In genomic region chr9:107177243-107177839, GRCh38 we compare ENCODE assay signal across 1 cellular context.
TF ChIP-seq lines count a peak whose summit lies in the region.

No MANE protein-coding gene starts in this region.

TF ChIP-seq in GM23338, 12 proteins besides CTCF, POLR2A, EP300 and RAD21 (continued from another document):
- TF ChIP-seq, protein P1, sequence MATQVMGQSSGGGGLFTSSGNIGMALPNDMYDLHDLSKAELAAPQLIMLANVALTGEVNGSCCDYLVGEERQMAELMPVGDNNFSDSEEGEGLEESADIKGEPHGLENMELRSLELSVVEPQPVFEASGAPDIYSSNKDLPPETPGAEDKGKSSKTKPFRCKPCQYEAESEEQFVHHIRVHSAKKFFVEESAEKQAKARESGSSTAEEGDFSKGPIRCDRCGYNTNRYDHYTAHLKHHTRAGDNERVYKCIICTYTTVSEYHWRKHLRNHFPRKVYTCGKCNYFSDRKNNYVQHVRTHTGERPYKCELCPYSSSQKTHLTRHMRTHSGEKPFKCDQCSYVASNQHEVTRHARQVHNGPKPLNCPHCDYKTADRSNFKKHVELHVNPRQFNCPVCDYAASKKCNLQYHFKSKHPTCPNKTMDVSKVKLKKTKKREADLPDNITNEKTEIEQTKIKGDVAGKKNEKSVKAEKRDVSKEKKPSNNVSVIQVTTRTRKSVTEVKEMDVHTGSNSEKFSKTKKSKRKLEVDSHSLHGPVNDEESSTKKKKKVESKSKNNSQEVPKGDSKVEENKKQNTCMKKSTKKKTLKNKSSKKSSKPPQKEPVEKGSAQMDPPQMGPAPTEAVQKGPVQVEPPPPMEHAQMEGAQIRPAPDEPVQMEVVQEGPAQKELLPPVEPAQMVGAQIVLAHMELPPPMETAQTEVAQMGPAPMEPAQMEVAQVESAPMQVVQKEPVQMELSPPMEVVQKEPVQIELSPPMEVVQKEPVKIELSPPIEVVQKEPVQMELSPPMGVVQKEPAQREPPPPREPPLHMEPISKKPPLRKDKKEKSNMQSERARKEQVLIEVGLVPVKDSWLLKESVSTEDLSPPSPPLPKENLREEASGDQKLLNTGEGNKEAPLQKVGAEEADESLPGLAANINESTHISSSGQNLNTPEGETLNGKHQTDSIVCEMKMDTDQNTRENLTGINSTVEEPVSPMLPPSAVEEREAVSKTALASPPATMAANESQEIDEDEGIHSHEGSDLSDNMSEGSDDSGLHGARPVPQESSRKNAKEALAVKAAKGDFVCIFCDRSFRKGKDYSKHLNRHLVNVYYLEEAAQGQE (IDR thresholded peaks at IDR 0.05; ENCODE audit: unreplicated experiment) = no peak
TF ChIP-seq in GM23338: peak in this region for 0.
